In genomic region chr13:23859455-23859854, GRCh38 we compare ENCODE assay signal across 31 cellular contexts. TPM values are rescaled to one million over a fixed set of nuclear protein-coding genes. Genes with fewer than 3 reads are reported as not detected.
"Had no signal": no experiment of that assay in that cellular context is flagged by ENCODE, and none has a peak within 500 bp of the region (broad histone marks: within the 10 kb centered on the region; RNA-seq: fewer than 3 reads in every experiment).

No MANE protein-coding gene starts in this region.

- H3K36me3 ChIP-seq: brain microvascular endothelial cell, uterus had no signal

- H3K4me3 ChIP-seq: ascending aorta, gastroesophageal sphincter, lower lobe of right lung, pancreas, psoas muscle, right atrium auricular region, spleen, testis, uterus had no signal

- H3K27ac ChIP-seq: ascending aorta, brain microvascular endothelial cell, gastroesophageal sphincter, lower lobe of right lung, pancreas, psoas muscle, right atrium auricular region, spleen, testis, uterus, WERI-Rb-1 had no signal

- H3K4me1 ChIP-seq: ascending aorta, lower lobe of right lung, pancreas, psoas muscle, right atrium auricular region, spleen, testis, uterus had no signal

- DNase-seq: activated CD4-positive, alpha-beta T cell treated with anti-CD3 and anti-CD28 coated beads for 48 hours; activated CD4-positive, alpha-beta T cell treated with anti-CD3 and anti-CD28 coated beads, Interleukin-2, amount 50 U/mL, for 48 hours; activated CD8-positive, alpha-beta memory T cell treated with anti-CD3 and anti-CD28 coated beads for 24 hours; activated effector memory CD4-positive, alpha-beta T cell treated with anti-CD3 and anti-CD28 coated beads, Interleukin-2, amount 50 U/mL, for 16 hours; activated naive CD4-positive, alpha-beta T cell treated with anti-CD3 and anti-CD28 coated beads for 36 hours; activated naive CD8-positive, alpha-beta T cell treated with anti-CD3 and anti-CD28 coated beads, Interleukin-2, amount 10 ng/mL, durations not matched to agents 7 days and 5 days; activated T-cell treated with anti-CD3 and anti-CD28 coated beads, Interleukin-2, amount 50 U/mL, for 1 hour; brain microvascular endothelial cell; central memory CD4-positive, alpha-beta T cell; hippocampal formation; lower lobe of right lung; mesenchymal stem cell; naive thymus-derived CD8-positive, alpha-beta T cell; nucleus accumbens; pancreas; psoas muscle; spleen; stimulated activated naive CD8-positive, alpha-beta T cell treated with anti-CD3 and anti-CD28 coated beads, Interleukin-15, Interleukin-2, amounts not matched to agents 100 U/mL and 50 U/mL, for 24 hours; T-helper 17 cell; T1000; testis; uterus; WERI-Rb-1 had no signal

- H3K27me3 ChIP-seq: ascending aorta, brain microvascular endothelial cell, gastroesophageal sphincter, pancreas, right atrium auricular region, spleen, testis, uterus had no signal

- ATAC-seq: activated CD4-positive, CD25-positive, alpha-beta regulatory T cell treated with anti-CD3 and anti-CD28 coated beads, Interleukin-2, amount 50 U/mL, for 24 hours; gastroesophageal sphincter; naive thymus-derived CD8-positive, alpha-beta T cell; psoas muscle; stimulated activated naive CD8-positive, alpha-beta T cell treated with anti-CD3 and anti-CD28 coated beads, Interleukin-15, Interleukin-2, amounts not matched to agents 100 U/mL and 50 U/mL, for 24 hours; T-helper 17 cell had no signal

- FAIRE-seq: keratinocyte, pancreas had no signal

- H3K9me3 ChIP-seq: ascending aorta, gastroesophageal sphincter, lower lobe of right lung, pancreas, psoas muscle, right atrium auricular region, spleen, testis, uterus had no signal

RNA-seq across cellular contexts. Expression of gene C1QTNF9B, which starts 37.8 kb away (rescaled TPM):
- total RNA-seq: activated naive CD4-positive, alpha-beta T cell treated with anti-CD3 and anti-CD28 coated beads for 36 hours; activated naive CD8-positive, alpha-beta T cell treated with anti-CD3 and anti-CD28 coated beads, Interleukin-2, amount 10 ng/mL, durations not matched to agents 7 days and 5 days; activated T-helper 1 cell treated with anti-CD3 and anti-CD28 coated beads, Interleukin-12 subunit alpha, Interleukin-12 subunit beta, Interleukin-2, Interleukin-4 antibody, amounts not matched to agents 30 ng/mL and 10 ng/mL and 1 ng/mL, durations not matched to agents 14 hours and 24 hours and 36 hours; ascending aorta; epithelial cell of proximal tubule; lower lobe of right lung; naive thymus-derived CD8-positive, alpha-beta T cell; neural crest cell; T-helper 17 cell had no signal
- polyA plus RNA-seq: keratinocyte; naive thymus-derived CD8-positive, alpha-beta T cell had no signal
